In genomic region chr20:47358052-47358671, GRCh38 we compare ENCODE assay signal across 8 cellular contexts. TPM values are rescaled to one million over a fixed set of nuclear protein-coding genes. Genes with fewer than 3 reads are reported as not detected.
DNase-seq lines count a peak whose midpoint lies in the region; ATAC-seq and TF ChIP-seq lines count a peak whose summit lies in the region.

No MANE protein-coding gene starts in this region.

- TF ChIP-seq CTCF in GM06990 (IDR thresholded peaks at IDR 0.05; ENCODE audit: insufficient read depth, low read length, poor library complexity, severe bottlenecking) (no peak), RWPE1 (conservative IDR thresholded peaks at IDR 0.05; ENCODE audit: low read depth) (no peak), fibroblast of lung (conservative IDR thresholded peaks at IDR 0.05 in 1 of 2, IDR thresholded peaks at IDR 0.05 in 1 of 2; ENCODE audit: low read depth in 1 of 2, low read length in 2 of 2) (no peak), prostate gland (IDR thresholded peaks at IDR 0.05) (no peak)

- H4K20me1 ChIP-seq in fibroblast of lung (ENCODE audit: control insufficient read depth, extremely low read depth, insufficient read depth, low read length) = no peaks in the 10 kb centered on the region

- POLR2A ChIA-PET in RWPE1 (lab: Yijun Ruan, JAX; ENCODE audit: low non-redundant PET) = interaction anchor here (0.6 to 6.7 kb wide), 6 partner anchors 8 to 221 kb away, joined by 3 to 54 read pairs (median 3); no protein-coding TSS in a partner anchor

- peak overlapping the region; percentile 53 for H3K4me2 ChIP-seq in fibroblast of lung (ENCODE audit: extremely low read depth, insufficient read depth, low read length)

- H3K27ac ChIP-seq in RWPE1 = peak overlapping the region; percentile 100
- H3K27ac ChIP-seq in fibroblast of lung (ENCODE audit: insufficient read depth, low read length) = peak overlapping the region; percentile 95
- peak overlapping the region; percentile 99 for H3K27ac ChIP-seq in prostate gland

- ATAC-seq in HG03159 (IDR thresholded peaks at IDR 0.05; ENCODE audit: unreplicated experiment) = no peak

- H3K9ac ChIP-seq in fibroblast of lung (ENCODE audit: insufficient read depth, low read length) = peak overlapping the region; percentile 44

- peaks cover 28% of the 10 kb centered on the region for H3K79me2 ChIP-seq in fibroblast of lung (ENCODE audit: control insufficient read depth, insufficient read depth, low read length)

- H3K9me3 ChIP-seq in fibroblast of lung (ENCODE audit: control insufficient read depth, insufficient read depth, low read depth, low read length) (no peaks in the 10 kb centered on the region), prostate gland (no peaks in the 10 kb centered on the region)

- H3K27me3 ChIP-seq in GM06990 (replicated peaks; ENCODE audit: control insufficient read depth, insufficient read depth, low read length) (no peaks in the 10 kb centered on the region), fibroblast of lung (ENCODE audit: control insufficient read depth, insufficient read depth, low read length) (no peaks in the 10 kb centered on the region), prostate gland (replicated peaks; ENCODE audit: insufficient read depth) (no peaks in the 10 kb centered on the region)

- no peaks in the 10 kb centered on the region for H3K36me3 ChIP-seq in GM06990 (ENCODE audit: control insufficient read depth, insufficient read depth, low read length)
- H3K36me3 ChIP-seq in fibroblast of lung (ENCODE audit: control insufficient read depth, insufficient read depth, low read length) = no peaks in the 10 kb centered on the region
- no peaks in the 10 kb centered on the region for H3K36me3 ChIP-seq in prostate gland

- TF ChIP-seq POLR2A in prostate gland (IDR thresholded peaks at IDR 0.05) = no peak

- CTCF ChIA-PET in RWPE1 (lab: Yijun Ruan, JAX) = interaction anchor here (0.6 to 4.1 kb wide), 6 partner anchors 20 to 86 kb away, joined by 3 to 39 read pairs (median 3); no protein-coding TSS in a partner anchor

- peaks cover 57% of the 10 kb centered on the region for H3K4me1 ChIP-seq in fibroblast of lung (ENCODE audit: control insufficient read depth, extremely low read depth, insufficient read depth, low read length)
- H3K4me1 ChIP-seq in prostate gland (replicated peaks) = peaks cover 69% of the 10 kb centered on the region

- WGBS in prostate gland = 15% methylated on average over 14 of the region's 14 CpGs

- intact Hi-C loops in prostate gland (cut with DNase I) = loop anchor here (2.0 to 5.0 kb wide), 3 partner anchors 23 to 81 kb away; no protein-coding TSS in a partner anchor
- intact Hi-C loops in posterior cingulate gyrus (cut with DNase I) = loop anchor here (2.0 kb wide), 1 partner anchor 39 kb away; no protein-coding TSS in a partner anchor

- peak overlapping the region; percentile 14 for H2AFZ ChIP-seq in fibroblast of lung (ENCODE audit: low read length)

- no peak for DNase-seq in GM06990 (ENCODE audit: extremely low read depth, insufficient read length)
- DNase-seq in RWPE1 (ENCODE audit: low spot score) = no peak
- DNase-seq in fibroblast of lung (ENCODE audit: low read depth in 2 of 2) = no peak
- no peak for DNase-seq in prostate gland (ENCODE audit: low spot score)
- DNase-seq in posterior cingulate gyrus = no peak
- DNase-seq in cortex of kidney (lab: John Stamatoyannopoulos, UW) = no peak
- DNase-seq in OCI-M2 (lab: John Stamatoyannopoulos, UW; ENCODE audit: unreplicated experiment) = no peak

- H3K4me3 ChIP-seq in GM06990 (replicated peaks; ENCODE audit: low read depth, low read length) = peak overlapping the region; percentile 49; the same call in 1 of the 2 replicates
- peak overlapping the region in 1 of 4 experiments; percentile 28 for H3K4me3 ChIP-seq in fibroblast of lung (replicated peaks in 1 of 4; ENCODE audit: control extremely low read depth in 1 of 4, insufficient read depth in 1 of 4, low read depth in 3 of 4, low read length in 4 of 4)
- no peak overlapping the region for H3K4me3 ChIP-seq in prostate gland

RNA-seq across cellular contexts. Expression of gene ZMYND8, which starts 1.7 kb away (rescaled TPM):
- total RNA-seq in fibroblast of lung = 7.4 and 13.0 TPM in 2 replicates
- 12.6 and 17.6 TPM in 2 replicates for polyA plus RNA-seq in fibroblast of lung
- 12.3 and 14.2 TPM in 2 replicates for polyA plus RNA-seq in fibroblast of lung (2012)
- 8.4 and 14.3 TPM in 2 replicates for polyA minus RNA-seq in fibroblast of lung (ENCODE audit: low replicate concordance)
- 10 to 100 TPM; 19.9 to 70.9 TPM for total RNA-seq in prostate gland
